22 cellular contexts compared by ENCODE assay signal in the genomic region with DNA sequence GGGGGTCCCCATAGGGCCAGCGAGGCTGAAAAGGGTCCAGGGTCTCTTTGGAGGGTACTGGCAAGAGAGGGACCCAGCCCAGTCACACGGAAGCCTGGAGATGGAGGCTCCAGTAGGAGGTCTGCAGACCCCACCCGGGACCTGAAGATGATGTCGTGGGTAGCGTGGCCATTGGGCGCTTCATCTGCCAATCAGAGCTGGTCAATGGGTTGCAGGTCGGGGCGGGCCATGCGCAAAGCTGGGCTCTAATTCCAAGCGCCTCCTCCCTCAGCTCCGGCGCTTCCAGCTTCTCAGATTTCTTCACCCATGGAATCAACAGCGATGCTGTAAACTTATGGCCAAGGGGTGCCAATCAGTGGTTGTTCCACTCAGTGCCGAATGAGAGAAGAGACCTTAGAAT. TPM values are rescaled to one million over a fixed set of nuclear protein-coding genes. Genes with fewer than 3 reads are reported as not detected.
A peak's percentile ranks its signal among the peaks of the same experiment; 100 is the strongest.
DNase-seq lines count a peak whose midpoint lies in the region; ATAC-seq and TF ChIP-seq lines count a peak whose summit lies in the region.
"Had no signal": no experiment of that assay in that cellular context is flagged by ENCODE, and none has a peak within 500 bp of the region (broad histone marks: within the 10 kb centered on the region; RNA-seq: fewer than 3 reads in every experiment).

No MANE protein-coding gene starts in this region.

- WGBS in endodermal cell (ENCODE audit: insufficient coverage in 1 of 2, insufficient read length in 1 of 2), 2 experiments = 67 to 79% methylated on average over 5 to 14 of the region's 14 CpGs

- H3K4me3 Mint-ChIP-seq in GM23338 (no peak overlapping the region), endodermal cell (no peak overlapping the region), osteocyte (ENCODE audit: unreplicated experiment) (no peak overlapping the region)
- H3K4me3 Mint-ChIP-seq: CD14-positive monocyte, T-cell had no signal

- no peaks in the 10 kb centered on the region for H4K20me1 ChIP-seq in GM23338 (replicated peaks; ENCODE audit: insufficient read depth)

- H2AFZ ChIP-seq in GM23338 = 0 out of 2 replicates have a peak overlapping the region, but pooled peaks have one; percentile 56

- H3K4me3 ChIP-seq in GM23338 (no peak overlapping the region), endodermal cell (ENCODE audit: low read length) (no peak overlapping the region)

- no peak overlapping the region for H3K9ac ChIP-seq in endodermal cell (ENCODE audit: extremely low read depth, low read length, poor library complexity, severe bottlenecking)

- POLR2A ChIA-PET in HEK293T (lab: Yijun Ruan, JAX) = no interaction called here

- H3K27me3 Mint-ChIP-seq in GM23338 (ENCODE audit: insufficient read depth, low read depth, poor library complexity) = peaks cover 9% of the 10 kb centered on the region
- H3K27me3 Mint-ChIP-seq in endodermal cell (ENCODE audit: insufficient read depth) = peaks cover 24% of the 10 kb centered on the region
- H3K27me3 Mint-ChIP-seq in osteocyte (ENCODE audit: unreplicated experiment) = no peaks in the 10 kb centered on the region

- no peaks in the 10 kb centered on the region for H3K4me1 ChIP-seq in GM23338 (ENCODE audit: insufficient read depth)
- no peaks in the 10 kb centered on the region for H3K4me1 ChIP-seq in endodermal cell (ENCODE audit: control insufficient read depth, insufficient read depth, low read length)

- H3K4me2 ChIP-seq in GM23338 = no peak overlapping the region

- H3K9me3 Mint-ChIP-seq in GM23338 (peaks cover 95% of the 10 kb centered on the region), endodermal cell (peaks cover 4% of the 10 kb centered on the region), osteocyte (ENCODE audit: unreplicated experiment) (peaks cover 37% of the 10 kb centered on the region)

- H3F3A ChIP-seq in GM23338 (replicated peaks; ENCODE audit: low read depth) = no peaks in the 10 kb centered on the region

- H3K27ac Mint-ChIP-seq in GM23338 = no peak overlapping the region
- H3K27ac Mint-ChIP-seq in endodermal cell = no peak overlapping the region
- no peak overlapping the region for H3K27ac Mint-ChIP-seq in osteocyte (ENCODE audit: unreplicated experiment)
- H3K27ac Mint-ChIP-seq: CD14-positive monocyte, T-cell had no signal

- peaks cover 47% of the 10 kb centered on the region for H3K36me3 Mint-ChIP-seq in GM23338 (ENCODE audit: low read depth)
- H3K36me3 Mint-ChIP-seq in endodermal cell (ENCODE audit: low read depth) = no peaks in the 10 kb centered on the region
- no peaks in the 10 kb centered on the region for H3K36me3 Mint-ChIP-seq in osteocyte (ENCODE audit: unreplicated experiment)
- H3K36me3 Mint-ChIP-seq: T-cell had no signal

- H3K4me1 Mint-ChIP-seq in GM23338 = no peaks in the 10 kb centered on the region
- no peaks in the 10 kb centered on the region for H3K4me1 Mint-ChIP-seq in endodermal cell
- H3K4me1 Mint-ChIP-seq in osteocyte (ENCODE audit: unreplicated experiment) = no peaks in the 10 kb centered on the region
- H3K4me1 Mint-ChIP-seq: T-cell had no signal

- DNase-seq in GM23338 (ENCODE audit: low spot score) = peak; percentile 64
- DNase-seq in HEK293T (ENCODE audit: extremely low spot score) = no peak
- peak; percentile 61 for DNase-seq in endodermal cell
- DNase-seq in osteocyte (ENCODE audit: extremely low spot score, unreplicated experiment) = peak; percentile 67
- no peak for DNase-seq in MV-4-11 (lab: John Stamatoyannopoulos, UW)
- no peak for DNase-seq in NCI-H1694 (lab: John Stamatoyannopoulos, UW)
- DNase-seq: DMS79, H7, Karpas-422, NCI-H1048, NCI-H1436, NCI-H2029 treated with DMSO at 0.1 percent for 48 hours, NCI-H446, OCI-M1, RPMI8226, SHP77 treated with DMSO at 0.1 percent for 48 hours, T-cell had no signal

- ATAC-seq in GM23338 (no peak), GM21529 (IDR thresholded peaks at IDR 0.05; ENCODE audit: unreplicated experiment) (no peak)
- ATAC-seq: SK-N-SH treated with all-trans-retinoic acid at 6 μM for 48 hours, T-cell had no signal

- H3K9me2 ChIP-seq in GM23338 (ENCODE audit: insufficient read depth) = peaks cover 8% of the 10 kb centered on the region; the same call in 1 of the 2 replicates

- H3K27me3 ChIP-seq in GM23338 (ENCODE audit: insufficient read depth) (no peaks in the 10 kb centered on the region), endodermal cell (ENCODE audit: control insufficient read depth, insufficient read depth, low read length, poor library complexity, severe bottlenecking) (no peaks in the 10 kb centered on the region)

- CTCF ChIA-PET in HEK293T (lab: Yijun Ruan, JAX) = no interaction called here

- H3K27ac ChIP-seq in GM23338 (ENCODE audit: low read depth) = no peak overlapping the region
- no peak overlapping the region for H3K27ac ChIP-seq in endodermal cell (ENCODE audit: low read depth, low read length)

- H3K9me3 ChIP-seq in endodermal cell (ENCODE audit: control insufficient read depth, low read length) = no peaks in the 10 kb centered on the region

- no peak for TF ChIP-seq CTCF in GM23338 (conservative IDR thresholded peaks at IDR 0.05; ENCODE audit: low read depth in 2 of 2)
- TF ChIP-seq CTCF in endodermal cell (conservative IDR thresholded peaks at IDR 0.05) = no peak
- no peak for TF ChIP-seq CTCF in osteocyte (IDR thresholded peaks at IDR 0.05)

- no peaks in the 10 kb centered on the region for H3K79me2 ChIP-seq in GM23338 (replicated peaks; ENCODE audit: insufficient read depth)

- H3K36me3 ChIP-seq in GM23338 (ENCODE audit: insufficient read depth) (no peaks in the 10 kb centered on the region), endodermal cell (ENCODE audit: control insufficient read depth, insufficient read depth, low read length) (no peaks in the 10 kb centered on the region)

TF ChIP-seq in GM23338, 12 proteins besides CTCF, POLR2A, EP300 and RAD21 (continues in another document):
- TF ChIP-seq ZNF331 (CRISPR knock-in tag; IDR thresholded peaks at IDR 0.05; ENCODE audit: low read depth) = no peak
- TF ChIP-seq NANOG (IDR thresholded peaks at IDR 0.05; ENCODE audit: borderline replicate concordance) = no peak

TF ChIP-seq in HEK293T, 16 proteins besides CTCF, POLR2A, EP300 and RAD21:
- no peak for TF ChIP-seq ELF4 (IDR thresholded peaks at IDR 0.05)
- TF ChIP-seq, protein P1, sequence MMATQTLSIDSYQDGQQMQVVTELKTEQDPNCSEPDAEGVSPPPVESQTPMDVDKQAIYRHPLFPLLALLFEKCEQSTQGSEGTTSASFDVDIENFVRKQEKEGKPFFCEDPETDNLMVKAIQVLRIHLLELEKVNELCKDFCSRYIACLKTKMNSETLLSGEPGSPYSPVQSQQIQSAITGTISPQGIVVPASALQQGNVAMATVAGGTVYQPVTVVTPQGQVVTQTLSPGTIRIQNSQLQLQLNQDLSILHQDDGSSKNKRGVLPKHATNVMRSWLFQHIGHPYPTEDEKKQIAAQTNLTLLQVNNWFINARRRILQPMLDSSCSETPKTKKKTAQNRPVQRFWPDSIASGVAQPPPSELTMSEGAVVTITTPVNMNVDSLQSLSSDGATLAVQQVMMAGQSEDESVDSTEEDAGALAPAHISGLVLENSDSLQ (IDR thresholded peaks at IDR 0.05) = 0 out of 2 replicates have a peak, but pooled peaks have one; percentile 24
TF ChIP-seq in HEK293T: peak in this region for 1.

RNA-seq across cellular contexts. Expression of a gene that starts 10.9 kb away (rescaled TPM):
- not detected in 2 replicates for total RNA-seq in GM23338 (2014; rRNA removed; shearing (Covaris generic))
- polyA plus RNA-seq in GM23338 (2016; fragmentation: Nextera tagmentation; extraction: Ambion mirVana) = not detected in 2 replicates
- total RNA-seq in endodermal cell (not detected), osteocyte (not detected in 2 replicates)
- polyA plus RNA-seq in endodermal cell (2013, experiment 1 of 2) = not detected
- not detected for polyA plus RNA-seq in endodermal cell (2013, experiment 2 of 2)
- total RNA-seq: H7, HT-29, MCF 10A, T-cell had no signal

RNA-seq across cellular contexts. Expression of a gene that starts 12.3 kb away (rescaled TPM):
- total RNA-seq in GM23338 (2014; rRNA removed; shearing (Covaris generic)) = not detected in 2 replicates
- not detected in 2 replicates for polyA plus RNA-seq in GM23338 (2016; fragmentation: Nextera tagmentation; extraction: Ambion mirVana)
- total RNA-seq in endodermal cell (not detected), osteocyte (not detected in 2 replicates)
- not detected for polyA plus RNA-seq in endodermal cell (2013, experiment 1 of 2)
- polyA plus RNA-seq in endodermal cell (2013, experiment 2 of 2) = not detected
- total RNA-seq: H7, HT-29, MCF 10A, T-cell had no signal
- polyA plus RNA-seq: CD14-positive monocyte had no signal

RNA-seq across cellular contexts. Expression of a gene that starts 32.4 kb away (rescaled TPM):
- total RNA-seq in GM23338 (2014; rRNA removed; shearing (Covaris generic)) = not detected in 2 replicates
- polyA plus RNA-seq in GM23338 (2016; fragmentation: Nextera tagmentation; extraction: Ambion mirVana) = not detected in 2 replicates
- not detected for total RNA-seq in endodermal cell
- polyA plus RNA-seq in endodermal cell (2013, experiment 1 of 2) = not detected
- not detected for polyA plus RNA-seq in endodermal cell (2013, experiment 2 of 2)
- total RNA-seq in osteocyte = not detected in 2 replicates
- total RNA-seq: H7, HT-29, MCF 10A, T-cell had no signal
- polyA plus RNA-seq: CD14-positive monocyte had no signal

RNA-seq across cellular contexts. Expression of a gene that starts 40.8 kb away (rescaled TPM):
- 0.16 and 0.76 TPM in 2 replicates for total RNA-seq in GM23338 (2014; rRNA removed; shearing (Covaris generic))
- polyA plus RNA-seq in GM23338 (2016; fragmentation: Nextera tagmentation; extraction: Ambion mirVana) = not detected in 2 replicates
- under 1 TPM in 1 of 2 donors, not detected in 1; 0.26 TPM for total RNA-seq in endodermal cell
- not detected for polyA plus RNA-seq in endodermal cell (2013, experiment 1 of 2)
- polyA plus RNA-seq in endodermal cell (2013, experiment 2 of 2) = not detected
- not detected in 2 replicates for total RNA-seq in osteocyte
- total RNA-seq: H7, HT-29, MCF 10A had no signal
- polyA plus RNA-seq: CD14-positive monocyte had no signal

Comparison
In these comparisons a context has a peak if more than half of its experiments do, and no peak if none do; other contexts are left out.
1. DNase-seq: peak in GM23338 (single experiment), endodermal cell (single experiment) and osteocyte (single experiment); none in HEK293T (single experiment), MV-4-11 (single experiment) and NCI-H1694 (single experiment).